8 cellular contexts compared by ENCODE assay signal in genomic region chr1:235128453-235129328, GRCh38. TPM values are rescaled to one million over a fixed set of nuclear protein-coding genes. Genes with fewer than 3 reads are reported as not detected.
DNase-seq lines count a peak whose midpoint lies in the region; ATAC-seq and TF ChIP-seq lines count a peak whose summit lies in the region.

TSS of gene TOMM20 (minus strand) at chr1:235128837. CDS start at chr1:235128715, 122 bp downstream.

- peak within 1 kb of the TSS; percentile 97 for H3K4me2 ChIP-seq in GM23338

- H4K20me1 ChIP-seq in GM23338 (replicated peaks; ENCODE audit: insufficient read depth) = peaks cover 40% of the 10 kb centered on the region

- ATAC-seq in GM23338 (peak; percentile 95), natural killer cell (peak; percentile 90 to 98 (median 94))

- H3K27ac Mint-ChIP-seq in GM23338 (peak within 1 kb of the TSS; percentile 100), natural killer cell (peak within 1 kb of the TSS; percentile 96)

- H3K36me3 ChIP-seq in GM23338 (ENCODE audit: insufficient read depth) = peaks cover 22% of the 10 kb centered on the region; the same call in 1 of the 2 replicates

- TF ChIP-seq CTCF in GM23338 (conservative IDR thresholded peaks at IDR 0.05; ENCODE audit: low read depth in 2 of 2) (0 out of 4 replicates have a peak, but pooled peaks of 1 of the 2 experiments have one; percentile 0), fibroblast of mammary gland (conservative IDR thresholded peaks at IDR 0.05; ENCODE audit: control insufficient read depth, insufficient read depth, low read depth, low read length) (no peak), natural killer cell (IDR thresholded peaks at IDR 0.05) (no peak)

- H3K9me3 Mint-ChIP-seq in GM23338 (no peaks in the 10 kb centered on the region; the same call in 2 of the 3 replicates), natural killer cell (no peaks in the 10 kb centered on the region)

- H3K4me1 Mint-ChIP-seq in GM23338 (peaks cover 18% of the 10 kb centered on the region; the same call in 2 of the 3 replicates), natural killer cell (peaks cover 40 to 42% of the 10 kb centered on the region in 2 donors)

- peaks cover 65% of the 10 kb centered on the region for H3K36me3 Mint-ChIP-seq in GM23338 (ENCODE audit: low read depth)
- H3K36me3 Mint-ChIP-seq in natural killer cell = no peaks in the 10 kb centered on the region

- DNase-seq in Daoy (ENCODE audit: low read depth) (peak; percentile 99), GM23338 (ENCODE audit: low spot score) (peak; percentile 98), LHCN-M2 (ENCODE audit: low read depth) (peak; percentile 98), RPMI8226 (peak; percentile 99), fibroblast of mammary gland (ENCODE audit: low read depth) (peak; percentile 98), natural killer cell (peak; percentile 90)
- DNase-seq in activated T-helper 1 cell treated with anti-CD3 and anti-CD28 coated beads, Interleukin-2, amount 50 U/mL, for 16 hours (ENCODE audit: low read depth in 1 of 2, low spot score in 1 of 2) = peak; percentile 76 to 90
- peak; percentile 92 for DNase-seq in stimulated activated naive CD4-positive, alpha-beta T cell treated with Interleukin-2 at 50 U/mL for 16 hours (lab: John Stamatoyannopoulos, UW)

- H3K4me3 ChIP-seq in GM23338 = peak within 1 kb of the TSS; percentile 98
- peak within 1 kb of the TSS; percentile 98 for H3K4me3 ChIP-seq in fibroblast of mammary gland (ENCODE audit: control insufficient read depth, low read depth, low read length)

- peak within 1 kb of the TSS; percentile 100 for H3K4me3 Mint-ChIP-seq in GM23338
- peak within 1 kb of the TSS; percentile 98 for H3K4me3 Mint-ChIP-seq in natural killer cell

- intact Hi-C loops in natural killer cell (cut with micrococcal nuclease) = loop anchor here (1.0 to 10.0 kb wide), 2 partner anchors 33 to 196 kb away; partner anchors contain the start of genes ARID4B, GGPS1 and RBM34

- peaks cover 24% of the 10 kb centered on the region for H3K4me1 ChIP-seq in GM23338 (ENCODE audit: insufficient read depth)

- H3K27ac ChIP-seq in GM23338 (ENCODE audit: low read depth) = peak within 1 kb of the TSS; percentile 96

- H3K9me2 ChIP-seq in GM23338 (ENCODE audit: insufficient read depth) = no peaks in the 10 kb centered on the region

- peaks cover 49% of the 10 kb centered on the region for H3K79me2 ChIP-seq in GM23338 (replicated peaks; ENCODE audit: insufficient read depth)

- 0 out of 2 replicates have a peak, but pooled peaks cover 6% of the 10 kb centered on the region for H3F3A ChIP-seq in GM23338 (replicated peaks; ENCODE audit: low read depth)

- H3K27me3 Mint-ChIP-seq in GM23338 (ENCODE audit: insufficient read depth, low read depth, poor library complexity) (peaks cover 17% of the 10 kb centered on the region), natural killer cell (ENCODE audit: low read depth in 2 of 2) (no peaks in the 10 kb centered on the region)

- peak within 1 kb of the TSS; percentile 7; the same call in 1 of the 2 replicates for H2AFZ ChIP-seq in GM23338

- no peaks in the 10 kb centered on the region for H3K27me3 ChIP-seq in GM23338 (ENCODE audit: insufficient read depth)

TF ChIP-seq in GM23338, 12 proteins besides CTCF, POLR2A, EP300 and RAD21 (continues in another document):
- TF ChIP-seq EZH2 (IDR thresholded peaks at IDR 0.05; ENCODE audit: low read depth, unreplicated experiment) (no peak), JUNB (IDR thresholded peaks at IDR 0.05; ENCODE audit: unreplicated experiment) (no peak), POLR2AphosphoS5 (IDR thresholded peaks at IDR 0.05; ENCODE audit: low read depth) (peak; percentile 94), EZH2phosphoT487 (IDR thresholded peaks at IDR 0.05; ENCODE audit: unreplicated experiment) (no peak), ZNF114 (CRISPR knock-in tag; IDR thresholded peaks at IDR 0.05) (no peak), CREB1 (CRISPR knock-in tag; IDR thresholded peaks at IDR 0.05; ENCODE audit: low read depth) (peak; percentile 85)
- TF ChIP-seq, protein P1, sequence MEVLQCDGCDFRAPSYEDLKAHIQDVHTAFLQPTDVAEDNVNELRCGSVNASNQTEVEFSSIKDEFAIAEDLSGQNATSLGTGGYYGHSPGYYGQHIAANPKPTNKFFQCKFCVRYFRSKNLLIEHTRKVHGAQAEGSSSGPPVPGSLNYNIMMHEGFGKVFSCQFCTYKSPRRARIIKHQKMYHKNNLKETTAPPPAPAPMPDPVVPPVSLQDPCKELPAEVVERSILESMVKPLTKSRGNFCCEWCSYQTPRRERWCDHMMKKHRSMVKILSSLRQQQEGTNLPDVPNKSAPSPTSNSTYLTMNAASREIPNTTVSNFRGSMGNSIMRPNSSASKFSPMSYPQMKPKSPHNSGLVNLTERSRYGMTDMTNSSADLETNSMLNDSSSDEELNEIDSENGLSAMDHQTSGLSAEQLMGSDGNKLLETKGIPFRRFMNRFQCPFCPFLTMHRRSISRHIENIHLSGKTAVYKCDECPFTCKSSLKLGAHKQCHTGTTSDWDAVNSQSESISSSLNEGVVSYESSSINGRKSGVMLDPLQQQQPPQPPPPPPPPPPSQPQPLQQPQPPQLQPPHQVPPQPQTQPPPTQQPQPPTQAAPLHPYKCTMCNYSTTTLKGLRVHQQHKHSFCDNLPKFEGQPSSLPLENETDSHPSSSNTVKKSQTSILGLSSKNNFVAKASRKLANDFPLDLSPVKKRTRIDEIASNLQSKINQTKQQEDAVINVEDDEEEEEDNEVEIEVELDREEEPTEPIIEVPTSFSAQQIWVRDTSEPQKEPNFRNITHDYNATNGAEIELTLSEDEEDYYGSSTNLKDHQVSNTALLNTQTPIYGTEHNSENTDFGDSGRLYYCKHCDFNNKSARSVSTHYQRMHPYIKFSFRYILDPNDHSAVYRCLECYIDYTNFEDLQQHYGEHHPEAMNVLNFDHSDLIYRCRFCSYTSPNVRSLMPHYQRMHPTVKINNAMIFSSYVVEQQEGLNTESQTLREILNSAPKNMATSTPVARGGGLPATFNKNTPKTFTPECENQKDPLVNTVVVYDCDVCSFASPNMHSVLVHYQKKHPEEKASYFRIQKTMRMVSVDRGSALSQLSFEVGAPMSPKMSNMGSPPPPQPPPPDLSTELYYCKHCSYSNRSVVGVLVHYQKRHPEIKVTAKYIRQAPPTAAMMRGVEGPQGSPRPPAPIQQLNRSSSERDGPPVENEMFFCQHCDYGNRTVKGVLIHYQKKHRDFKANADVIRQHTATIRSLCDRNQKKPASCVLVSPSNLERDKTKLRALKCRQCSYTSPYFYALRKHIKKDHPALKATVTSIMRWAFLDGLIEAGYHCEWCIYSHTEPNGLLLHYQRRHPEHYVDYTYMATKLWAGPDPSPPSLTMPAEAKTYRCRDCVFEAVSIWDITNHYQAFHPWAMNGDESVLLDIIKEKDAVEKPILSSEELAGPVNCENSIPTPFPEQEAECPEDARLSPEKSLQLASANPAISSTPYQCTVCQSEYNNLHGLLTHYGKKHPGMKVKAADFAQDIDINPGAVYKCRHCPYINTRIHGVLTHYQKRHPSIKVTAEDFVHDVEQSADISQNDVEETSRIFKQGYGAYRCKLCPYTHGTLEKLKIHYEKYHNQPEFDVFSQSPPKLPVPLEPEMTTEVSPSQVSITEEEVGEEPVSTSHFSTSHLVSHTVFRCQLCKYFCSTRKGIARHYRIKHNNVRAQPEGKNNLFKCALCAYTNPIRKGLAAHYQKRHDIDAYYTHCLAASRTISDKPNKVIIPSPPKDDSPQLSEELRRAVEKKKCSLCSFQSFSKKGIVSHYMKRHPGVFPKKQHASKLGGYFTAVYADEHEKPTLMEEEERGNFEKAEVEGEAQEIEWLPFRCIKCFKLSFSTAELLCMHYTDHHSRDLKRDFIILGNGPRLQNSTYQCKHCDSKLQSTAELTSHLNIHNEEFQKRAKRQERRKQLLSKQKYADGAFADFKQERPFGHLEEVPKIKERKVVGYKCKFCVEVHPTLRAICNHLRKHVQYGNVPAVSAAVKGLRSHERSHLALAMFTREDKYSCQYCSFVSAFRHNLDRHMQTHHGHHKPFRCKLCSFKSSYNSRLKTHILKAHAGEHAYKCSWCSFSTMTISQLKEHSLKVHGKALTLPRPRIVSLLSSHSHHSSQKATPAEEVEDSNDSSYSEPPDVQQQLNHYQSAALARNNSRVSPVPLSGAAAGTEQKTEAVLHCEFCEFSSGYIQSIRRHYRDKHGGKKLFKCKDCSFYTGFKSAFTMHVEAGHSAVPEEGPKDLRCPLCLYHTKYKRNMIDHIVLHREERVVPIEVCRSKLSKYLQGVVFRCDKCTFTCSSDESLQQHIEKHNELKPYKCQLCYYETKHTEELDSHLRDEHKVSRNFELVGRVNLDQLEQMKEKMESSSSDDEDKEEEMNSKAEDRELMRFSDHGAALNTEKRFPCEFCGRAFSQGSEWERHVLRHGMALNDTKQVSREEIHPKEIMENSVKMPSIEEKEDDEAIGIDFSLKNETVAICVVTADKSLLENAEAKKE (CRISPR knock-in tag; IDR thresholded peaks at IDR 0.05) = no peak
- TF ChIP-seq, protein P2, sequence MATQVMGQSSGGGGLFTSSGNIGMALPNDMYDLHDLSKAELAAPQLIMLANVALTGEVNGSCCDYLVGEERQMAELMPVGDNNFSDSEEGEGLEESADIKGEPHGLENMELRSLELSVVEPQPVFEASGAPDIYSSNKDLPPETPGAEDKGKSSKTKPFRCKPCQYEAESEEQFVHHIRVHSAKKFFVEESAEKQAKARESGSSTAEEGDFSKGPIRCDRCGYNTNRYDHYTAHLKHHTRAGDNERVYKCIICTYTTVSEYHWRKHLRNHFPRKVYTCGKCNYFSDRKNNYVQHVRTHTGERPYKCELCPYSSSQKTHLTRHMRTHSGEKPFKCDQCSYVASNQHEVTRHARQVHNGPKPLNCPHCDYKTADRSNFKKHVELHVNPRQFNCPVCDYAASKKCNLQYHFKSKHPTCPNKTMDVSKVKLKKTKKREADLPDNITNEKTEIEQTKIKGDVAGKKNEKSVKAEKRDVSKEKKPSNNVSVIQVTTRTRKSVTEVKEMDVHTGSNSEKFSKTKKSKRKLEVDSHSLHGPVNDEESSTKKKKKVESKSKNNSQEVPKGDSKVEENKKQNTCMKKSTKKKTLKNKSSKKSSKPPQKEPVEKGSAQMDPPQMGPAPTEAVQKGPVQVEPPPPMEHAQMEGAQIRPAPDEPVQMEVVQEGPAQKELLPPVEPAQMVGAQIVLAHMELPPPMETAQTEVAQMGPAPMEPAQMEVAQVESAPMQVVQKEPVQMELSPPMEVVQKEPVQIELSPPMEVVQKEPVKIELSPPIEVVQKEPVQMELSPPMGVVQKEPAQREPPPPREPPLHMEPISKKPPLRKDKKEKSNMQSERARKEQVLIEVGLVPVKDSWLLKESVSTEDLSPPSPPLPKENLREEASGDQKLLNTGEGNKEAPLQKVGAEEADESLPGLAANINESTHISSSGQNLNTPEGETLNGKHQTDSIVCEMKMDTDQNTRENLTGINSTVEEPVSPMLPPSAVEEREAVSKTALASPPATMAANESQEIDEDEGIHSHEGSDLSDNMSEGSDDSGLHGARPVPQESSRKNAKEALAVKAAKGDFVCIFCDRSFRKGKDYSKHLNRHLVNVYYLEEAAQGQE (IDR thresholded peaks at IDR 0.05; ENCODE audit: unreplicated experiment) = no peak

RNA-seq across cellular contexts. Expression of gene TOMM20, which starts in this region (rescaled TPM):
- total RNA-seq in Daoy (2014; rRNA removed; shearing (Covaris generic)) = 73.2 and 86.1 TPM in 2 replicates
- total RNA-seq in GM23338 (2014; rRNA removed; shearing (Covaris generic)) = 138 and 159 TPM in 2 replicates
- polyA plus RNA-seq in GM23338 (2016; fragmentation: Nextera tagmentation; extraction: Ambion mirVana) = 116 and 138 TPM in 2 replicates
- 82.1 and 113 TPM in 2 replicates for total RNA-seq in LHCN-M2 (2014; rRNA removed)
- polyA plus RNA-seq in LHCN-M2 (2012) = 52.1 TPM
- 10 to 100 TPM; 59.5 to 72.3 (median 60.2) TPM for total RNA-seq in natural killer cell

Comparison
In these comparisons a context has a peak if more than half of its experiments do, and no peak if none do; other contexts are left out.
1. Peak in every context shown above with its lines: DNase-seq, ATAC-seq, H3K4me3 ChIP-seq and H3K27ac ChIP-seq.